8 cellular contexts compared by ENCODE assay signal in the genomic region with DNA sequence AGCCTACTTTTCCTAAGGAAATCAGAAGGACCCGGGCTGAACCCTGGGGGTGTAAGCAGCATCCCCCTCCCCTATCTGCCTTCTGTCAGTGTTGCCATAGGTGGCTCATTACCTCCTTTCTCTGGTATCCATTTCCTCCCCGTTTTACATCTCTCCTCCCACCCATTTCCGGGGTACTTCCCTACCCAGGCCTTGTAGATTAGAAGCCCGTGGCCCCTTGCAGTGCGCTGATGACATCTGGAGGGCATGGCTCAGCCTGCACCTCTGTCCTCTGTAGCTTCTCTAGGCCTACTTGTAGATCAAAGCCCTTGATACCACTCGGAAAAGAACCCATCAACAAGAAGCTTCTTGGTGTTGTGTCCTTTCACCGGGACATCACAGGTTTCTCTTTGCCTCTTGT.
DNase-seq lines count a peak whose midpoint lies in the region; ATAC-seq, FAIRE-seq and TF ChIP-seq lines count a peak whose summit lies in the region.

No MANE protein-coding gene starts in this region.

- no peak overlapping the region for H3K4me3 Mint-ChIP-seq in chondrocyte (ENCODE audit: unreplicated experiment)
- H3K4me3 Mint-ChIP-seq in osteocyte (ENCODE audit: unreplicated experiment) = no peak overlapping the region

- H3K4me3 ChIP-seq in Peyer's patch = no peak overlapping the region

- no peak for FAIRE-seq in RCC 7860 (lab: Jason Lieb, UNC)

- DNase-seq in D341Med (ENCODE audit: low spot score) (peak; percentile 1), Peyer's patch (peak in 2 of 3 donors; percentile 63 to 66), chondrocyte (ENCODE audit: low spot score) (peak; percentile 35), RCC 7860 (ENCODE audit: low spot score) (no peak), cerebellum (ENCODE audit: low spot score) (no peak), GF-D8 (lab: John Stamatoyannopoulos, UW) (no peak), osteocyte (ENCODE audit: extremely low spot score, unreplicated experiment) (no peak)

- no peaks in the 10 kb centered on the region for H3K4me1 Mint-ChIP-seq in chondrocyte (ENCODE audit: low read depth)
- H3K4me1 Mint-ChIP-seq in osteocyte (ENCODE audit: unreplicated experiment) = peaks cover 7% of the 10 kb centered on the region

- TF ChIP-seq CTCF in Peyer's patch (IDR thresholded peaks at IDR 0.05) (no peak), chondrocyte (IDR thresholded peaks at IDR 0.05) (no peak), osteocyte (IDR thresholded peaks at IDR 0.05) (no peak)

- H3K9me3 Mint-ChIP-seq in chondrocyte (ENCODE audit: low read depth) (peaks cover 6% of the 10 kb centered on the region), osteocyte (ENCODE audit: unreplicated experiment) (peaks cover 15% of the 10 kb centered on the region)

- no peak for TF ChIP-seq POLR2A in Peyer's patch (IDR thresholded peaks at IDR 0.05)

- H3K27ac Mint-ChIP-seq in chondrocyte (ENCODE audit: unreplicated experiment) (no peak overlapping the region), osteocyte (ENCODE audit: unreplicated experiment) (no peak overlapping the region)

- H3K27ac ChIP-seq in Peyer's patch = peak overlapping the region in 1 of 4 donors; percentile 8

- no peaks in the 10 kb centered on the region for H3K4me1 ChIP-seq in Peyer's patch

- H3K27me3 Mint-ChIP-seq in chondrocyte (ENCODE audit: low read depth) (no peaks in the 10 kb centered on the region), osteocyte (ENCODE audit: unreplicated experiment) (no peaks in the 10 kb centered on the region)

- H3K27me3 ChIP-seq in Peyer's patch = no peaks in the 10 kb centered on the region

- H3K36me3 Mint-ChIP-seq in chondrocyte (ENCODE audit: low read depth) = peaks cover 3% of the 10 kb centered on the region
- no peaks in the 10 kb centered on the region for H3K36me3 Mint-ChIP-seq in osteocyte (ENCODE audit: unreplicated experiment)

- H3K36me3 ChIP-seq in Peyer's patch = no peaks in the 10 kb centered on the region

- no peaks in the 10 kb centered on the region for H3K9me3 ChIP-seq in Peyer's patch

- peak; percentile 69 for ATAC-seq in GM21576 (IDR thresholded peaks at IDR 0.05; ENCODE audit: unreplicated experiment)

Comparison
In these comparisons a context has a peak if more than half of its experiments do, and no peak if none do; other contexts are left out.
1. DNase-seq: peak in D341Med (single experiment), Peyer's patch (2 of 3) and chondrocyte (single experiment); none in RCC 7860 (single experiment), cerebellum (single experiment), GF-D8 (single experiment) and osteocyte (single experiment).